ENCODE assay signal across 8 cellular contexts in the genomic region with DNA sequence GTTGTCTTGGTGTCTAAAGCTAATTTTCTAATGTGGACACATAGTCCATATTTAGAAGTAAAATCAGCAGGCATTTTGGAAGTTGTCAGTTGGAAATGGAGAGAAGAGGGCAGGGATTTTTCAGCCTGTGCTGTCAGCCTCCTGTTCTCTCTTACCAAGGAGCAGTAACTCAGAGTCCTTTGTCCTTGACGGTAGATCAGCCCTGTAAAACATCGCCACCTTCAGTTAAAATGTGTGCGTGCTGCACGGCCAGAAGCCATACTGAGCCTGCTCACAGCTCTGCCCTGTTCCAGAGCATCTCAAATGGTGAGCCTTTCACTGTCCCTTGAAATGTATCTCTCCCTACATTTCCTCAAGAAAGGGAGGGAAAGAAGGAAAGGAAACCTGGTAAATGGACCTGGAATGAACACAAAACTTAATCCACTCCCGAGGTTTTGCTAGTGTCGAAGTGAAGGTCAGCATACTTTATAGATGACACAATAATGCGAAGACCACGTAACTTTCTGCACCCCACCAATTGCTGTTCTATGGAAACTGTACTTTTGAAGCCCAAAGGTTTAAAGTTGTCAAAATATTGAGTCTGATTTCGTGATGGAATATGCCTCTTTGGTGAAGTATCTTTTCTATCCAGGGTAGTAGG.
A peak's percentile ranks its signal among the peaks of the same experiment; 100 is the strongest.
DNase-seq lines count a peak whose midpoint lies in the region; ATAC-seq and TF ChIP-seq lines count a peak whose summit lies in the region.

No MANE protein-coding gene starts in this region.

- H3K4me3 Mint-ChIP-seq in stimulated activated naive B cell treated with anti-CD40 and anti-IgM and Interleukin-4, amounts not matched to agents 10 μg/mL and 1 μg/mL and 100 μg/mL, for 72 hours: no peak overlapping the region

- TF ChIP-seq CTCF in body of pancreas (IDR thresholded peaks at IDR 0.05): peak; percentile 16 to 64 (median 49)

- intact Hi-C loops in body of pancreas (cut with DNase I): no loop called here

- TF ChIP-seq POLR2A in body of pancreas (IDR thresholded peaks at IDR 0.05): no peak

- no peak overlapping the region for H3K27ac ChIP-seq in body of pancreas

- no peaks in the 10 kb centered on the region for H3K4me1 ChIP-seq in body of pancreas

- no peaks in the 10 kb centered on the region for H3K9me3 ChIP-seq in body of pancreas

- no peaks in the 10 kb centered on the region for H3K27me3 ChIP-seq in body of pancreas

- no peak overlapping the region for H3K27ac Mint-ChIP-seq in stimulated activated naive B cell treated with anti-CD40 and anti-IgM and Interleukin-4, amounts not matched to agents 10 μg/mL and 1 μg/mL and 100 μg/mL, for 72 hours

- H3K4me3 ChIP-seq in body of pancreas: no peak overlapping the region

- peaks cover 22 to 28% of the 10 kb centered on the region in 2 donors for H3K27me3 Mint-ChIP-seq in stimulated activated naive B cell treated with anti-CD40 and anti-IgM and Interleukin-4, amounts not matched to agents 10 μg/mL and 1 μg/mL and 100 μg/mL, for 72 hours

- WGBS in body of pancreas, 2 donors: 35 to 37% methylated on average over 9 of the region's 9 CpGs

- H3K4me1 Mint-ChIP-seq in stimulated activated naive B cell treated with anti-CD40 and anti-IgM and Interleukin-4, amounts not matched to agents 10 μg/mL and 1 μg/mL and 100 μg/mL, for 72 hours: peaks cover 0 to 3% of the 10 kb centered on the region in 2 donors

- no peaks in the 10 kb centered on the region for H3K36me3 ChIP-seq in body of pancreas (replicated peaks in 1 of 2; ENCODE audit: insufficient read depth in 1 of 2, low read depth in 2 of 2)

- no peaks in the 10 kb centered on the region for H3K9me3 Mint-ChIP-seq in stimulated activated naive B cell treated with anti-CD40 and anti-IgM and Interleukin-4, amounts not matched to agents 10 μg/mL and 1 μg/mL and 100 μg/mL, for 72 hours

- peak; percentile 89 for ATAC-seq in GM19395 (IDR thresholded peaks at IDR 0.05; ENCODE audit: unreplicated experiment)
- peak; percentile 70 for ATAC-seq in HG03196 (IDR thresholded peaks at IDR 0.05; ENCODE audit: unreplicated experiment)
- peak; percentile 71 for ATAC-seq in body of pancreas
- ATAC-seq in stimulated activated naive B cell treated with anti-CD40 and anti-IgM and Interleukin-4, amounts not matched to agents 10 μg/mL and 1 μg/mL and 100 μg/mL, for 72 hours (replicated peaks): peak; percentile 85

- peak; percentile 14 for DNase-seq in DMS79 treated with DMSO at 0.1 percent for 48 hours (lab: John Stamatoyannopoulos, UW)
- peak; percentile 51 for DNase-seq in NCI-H2196 treated with DMSO at 0.1 percent for 48 hours (lab: John Stamatoyannopoulos, UW; ENCODE audit: unreplicated experiment)
- peak; percentile 36 to 49 (median 43) for DNase-seq in body of pancreas
- peak; percentile 73 for DNase-seq in iPS-NIHi11 (ENCODE audit: low spot score)
- no peak for DNase-seq in stimulated activated naive B cell treated with anti-CD40 and anti-IgM and Interleukin-4, amounts not matched to agents 10 μg/mL and 1 μg/mL and 100 μg/mL, for 72 hours
- no peak for DNase-seq in OCI-M2 (lab: John Stamatoyannopoulos, UW; ENCODE audit: unreplicated experiment)

- H3K36me3 Mint-ChIP-seq in stimulated activated naive B cell treated with anti-CD40 and anti-IgM and Interleukin-4, amounts not matched to agents 10 μg/mL and 1 μg/mL and 100 μg/mL, for 72 hours: no peaks in the 10 kb centered on the region

Comparison
In these comparisons a context has a peak if more than half of its experiments do, and no peak if none do; other contexts are left out.
1. DNase-seq: peak in DMS79 treated with DMSO at 0.1 percent for 48 hours (single experiment), NCI-H2196 treated with DMSO at 0.1 percent for 48 hours (single experiment), body of pancreas (4 of 4) and iPS-NIHi11 (single experiment); none in stimulated activated naive B cell treated with anti-CD40 and anti-IgM and Interleukin-4, amounts not matched to agents 10 μg/mL and 1 μg/mL and 100 μg/mL, for 72 hours (single experiment) and OCI-M2 (single experiment).
2. Peak in every context shown above with its lines, with median percentiles within 50 percentile points of each other: ATAC-seq.